Comparison of ENCODE assay signal across 8 cellular contexts in the genomic region with DNA sequence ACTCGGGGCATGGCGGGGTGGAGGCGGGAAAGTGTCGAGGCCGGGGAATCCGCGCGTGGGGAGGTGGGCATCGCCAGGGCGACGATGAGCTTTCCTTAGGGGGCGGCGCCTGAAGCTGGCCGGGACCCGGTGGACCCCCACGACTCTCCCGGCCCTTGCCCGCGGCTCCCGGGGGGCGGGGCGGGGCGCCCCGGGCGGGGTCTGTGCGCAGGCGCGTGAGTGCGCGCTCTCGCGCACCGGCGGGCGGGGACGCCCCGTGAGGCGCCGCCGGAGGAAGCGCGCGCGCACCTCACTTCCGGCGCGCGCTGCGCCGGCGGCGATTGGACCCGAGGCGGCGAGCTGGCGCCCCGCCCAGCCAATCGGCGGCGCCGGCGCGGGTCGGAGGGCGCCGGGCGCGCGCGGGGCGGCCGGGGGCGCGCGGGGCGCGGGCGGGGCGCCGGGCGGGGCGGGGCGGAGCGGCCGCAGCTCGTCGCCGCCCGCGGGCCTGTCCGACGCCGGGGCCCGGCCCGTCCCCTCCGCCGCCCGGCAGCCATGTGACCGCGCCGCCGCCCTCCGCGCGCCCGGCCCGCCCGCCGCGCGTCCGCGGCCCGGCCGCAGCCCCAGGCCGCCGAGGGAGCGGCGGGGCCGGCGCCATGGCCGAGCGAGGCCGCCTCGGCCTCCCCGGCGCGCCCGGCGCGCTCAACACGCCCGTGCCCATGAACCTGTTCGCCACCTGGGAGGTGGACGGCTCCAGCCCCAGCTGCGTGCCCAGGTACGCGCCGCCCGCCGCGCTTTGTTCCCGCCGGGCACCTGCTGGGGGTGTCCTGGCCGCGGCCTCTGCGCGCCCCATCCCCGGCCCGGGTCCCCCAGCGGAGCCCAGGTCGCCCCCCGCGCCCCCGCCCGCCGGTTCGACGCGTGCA. TPM values are rescaled to one million over a fixed set of nuclear protein-coding genes. Genes with fewer than 3 reads are reported as not detected.
A peak's percentile ranks its signal among the peaks of the same experiment; 100 is the strongest.
DNase-seq lines count a peak whose midpoint lies in the region; ATAC-seq and TF ChIP-seq lines count a peak whose summit lies in the region.

A gene (plus strand): TSS at position 462 of the 899 bp plus-strand sequence. CDS start 171 bp downstream, at position 633.

- no peaks in the 10 kb centered on the region for H3K36me3 ChIP-seq in uterus

- H3K4me3 ChIP-seq in GM08714 (ENCODE audit: low read length) (peak within 1 kb of the TSS; percentile 75), uterus (peak within 1 kb of the TSS; percentile 64 to 80)

- TF ChIP-seq POLR2A in uterus (IDR thresholded peaks at IDR 0.05) = peak; percentile 19 to 55

- peaks cover 13% of the 10 kb centered on the region for H3K4me1 Mint-ChIP-seq in progenitor cell of endocrine pancreas (ENCODE audit: low read depth)

- H3K27me3 ChIP-seq in uterus = no peaks in the 10 kb centered on the region

- no peaks in the 10 kb centered on the region for H3K9me3 Mint-ChIP-seq in progenitor cell of endocrine pancreas (ENCODE audit: low read depth)

- DNase-seq in HCEC 1CT = peak; percentile 84
- DNase-seq in MV-4-11 (lab: John Stamatoyannopoulos, UW) = peak; percentile 72
- DNase-seq in amniotic epithelial cell (ENCODE audit: low read depth) = peak; percentile 74
- DNase-seq in left cardiac atrium = peak; percentile 81
- DNase-seq in progenitor cell of endocrine pancreas (ENCODE audit: low spot score, unreplicated experiment) = peak; percentile 70
- DNase-seq in uterus = peak; percentile 58 to 81

- H3K27ac ChIP-seq in uterus = peak within 1 kb of the TSS; percentile 94 to 96

- peak; percentile 85 to 93 for ATAC-seq in left cardiac atrium

- peak within 1 kb of the TSS; percentile 91 for H3K4me3 Mint-ChIP-seq in progenitor cell of endocrine pancreas (ENCODE audit: low read depth)

- TF ChIP-seq CTCF in progenitor cell of endocrine pancreas (IDR thresholded peaks at IDR 0.05; ENCODE audit: unreplicated experiment) (no peak), uterus (IDR thresholded peaks at IDR 0.05) (no peak)

- H3K9me3 ChIP-seq in uterus = no peaks in the 10 kb centered on the region

- peaks cover under 1% of the 10 kb centered on the region for H3K36me3 Mint-ChIP-seq in progenitor cell of endocrine pancreas (ENCODE audit: insufficient read depth)

- H3K27ac Mint-ChIP-seq in progenitor cell of endocrine pancreas = peak within 1 kb of the TSS; percentile 89

- H3K4me1 ChIP-seq in uterus = peaks cover 0 to 21% of the 10 kb centered on the region in 2 donors

- no peaks in the 10 kb centered on the region for H3K27me3 Mint-ChIP-seq in progenitor cell of endocrine pancreas

- intact Hi-C loops in T-helper 1 cell treated with Interleukin-12 subunit alpha and Interleukin-12 subunit beta and Interleukin-4 antibody, amounts not matched to agents 30 ng/mL and 1 ng/mL, for 36 hours (cut with micrococcal nuclease) = loop anchor here (1.0 kb wide), 1 partner anchor 38 kb away; no protein-coding TSS in a partner anchor
- intact Hi-C loops in left cardiac atrium (cut with DNase I) (no loop called here), uterus (cut with DNase I; ENCODE audit: low total_unique reads) (no loop called here)

RNA-seq across cellular contexts. Expression of the gene that starts here (rescaled TPM):
- total RNA-seq in T-helper 1 cell treated with Interleukin-12 subunit alpha and Interleukin-12 subunit beta and Interleukin-4 antibody, amounts not matched to agents 30 ng/mL and 1 ng/mL, for 36 hours = 33.3 and 35.8 TPM in 2 replicates
- 10 to 100 TPM; 53.4 to 55.8 TPM for total RNA-seq in left cardiac atrium
- 177 and 193 TPM in 2 replicates for total RNA-seq in progenitor cell of endocrine pancreas
- 100 to 1,000 TPM in 1 of 4 donors, 10 to 100 TPM in 3; 37.1 to 116 (median 52.2) TPM for total RNA-seq in uterus

Comparison
In these comparisons a context has a peak if more than half of its experiments do, and no peak if none do; other contexts are left out.
1. Peak in every context shown above with its lines: DNase-seq, ATAC-seq, H3K4me3 ChIP-seq and H3K27ac ChIP-seq.